Comparison of ENCODE assay signal across 14 cellular contexts in genomic region chr6:158865769-158866168, GRCh38. TPM values are rescaled to one million over a fixed set of nuclear protein-coding genes. Genes with fewer than 3 reads are reported as not detected.
DNase-seq lines count a peak whose midpoint lies in the region; ATAC-seq and TF ChIP-seq lines count a peak whose summit lies in the region.
"Had no signal": no experiment of that assay in that cellular context is flagged by ENCODE, and none has a peak within 500 bp of the region (broad histone marks: within the 10 kb centered on the region; RNA-seq: fewer than 3 reads in every experiment).

No MANE protein-coding gene starts in this region.

- H3K9ac ChIP-seq in Karpas-422 (ENCODE audit: low read length): peak overlapping the region; percentile 66

- peak overlapping the region; percentile 67 for H3K4me2 ChIP-seq in Karpas-422 (ENCODE audit: low read depth, low read length, poor library complexity, severe bottlenecking)
- H3K4me2 ChIP-seq: GM23338 had no signal

- peaks cover 46% of the 10 kb centered on the region for H3K4me1 Mint-ChIP-seq in Calu3 (ENCODE audit: low read depth, unreplicated experiment)
- H3K4me1 Mint-ChIP-seq in stimulated activated memory B cell treated with anti-CD40 and anti-IgM and Interleukin-4, amounts not matched to agents 10 μg/mL and 1 μg/mL and 100 μg/mL, for 72 hours: peaks cover 69% of the 10 kb centered on the region

- DNase-seq in Calu3: no peak
- peak; percentile 93 for DNase-seq in Karpas-422
- DNase-seq in OCI-M1 (lab: John Stamatoyannopoulos, UW): peak; percentile 63
- no peak for DNase-seq in GOT3 (lab: John Stamatoyannopoulos, UW)
- DNase-seq: EL, KG1, NCI-H1417 treated with DMSO at 0.1 percent for 48 hours, NCI-H2029, NCI-H510A had no signal

- H4K20me1 ChIP-seq in Karpas-422 (ENCODE audit: insufficient read depth, low read depth, low read length): no peaks in the 10 kb centered on the region

- peak overlapping the region; percentile 99 for H3K27ac Mint-ChIP-seq in Calu3 (ENCODE audit: unreplicated experiment)
- H3K27ac Mint-ChIP-seq in stimulated activated memory B cell treated with anti-CD40 and anti-IgM and Interleukin-4, amounts not matched to agents 10 μg/mL and 1 μg/mL and 100 μg/mL, for 72 hours: peak overlapping the region; percentile 99

- no peaks in the 10 kb centered on the region for H3K79me2 ChIP-seq in Karpas-422 (ENCODE audit: low read length)

- H3K27me3 ChIP-seq in Karpas-422 (ENCODE audit: low read length): no peaks in the 10 kb centered on the region

- H2AFZ ChIP-seq in Karpas-422 (ENCODE audit: low read length): no peak overlapping the region
- H2AFZ ChIP-seq: GM23338 had no signal

- peak overlapping the region; percentile 55 for H3K4me3 ChIP-seq in Karpas-422 (ENCODE audit: low read length)
- H3K4me3 ChIP-seq: GM23338, SK-N-MC had no signal

- peak overlapping the region; percentile 98 for H3K27ac ChIP-seq in Karpas-422 (ENCODE audit: low read length)
- H3K27ac ChIP-seq: SK-N-MC had no signal

- H3K4me1 ChIP-seq in Karpas-422 (ENCODE audit: low read length): peaks cover 76% of the 10 kb centered on the region

- H3K9me2 ChIP-seq in Karpas-422 (replicated peaks; ENCODE audit: insufficient read depth, low read length): no peaks in the 10 kb centered on the region

- H3K27me3 Mint-ChIP-seq in Calu3 (ENCODE audit: unreplicated experiment): no peaks in the 10 kb centered on the region
- H3K27me3 Mint-ChIP-seq in stimulated activated memory B cell treated with anti-CD40 and anti-IgM and Interleukin-4, amounts not matched to agents 10 μg/mL and 1 μg/mL and 100 μg/mL, for 72 hours: no peaks in the 10 kb centered on the region

- BruUV-seq in Calu3 (replicated peaks; lab: Mats Ljungman, UMichigan): no TSS peak

- no peaks in the 10 kb centered on the region for H3K9me3 ChIP-seq in Karpas-422 (ENCODE audit: low read length)

- CTCF ChIA-PET in Calu3 (lab: Charles Lee): interaction anchor here (1.3 kb wide), 1 partner anchor 33 kb away, joined by 3 read pairs; no protein-coding TSS in a partner anchor

- ATAC-seq in stimulated activated memory B cell treated with anti-CD40 and anti-IgM and Interleukin-4, amounts not matched to agents 10 μg/mL and 1 μg/mL and 100 μg/mL, for 72 hours: no peak
- ATAC-seq in HG02610 (IDR thresholded peaks at IDR 0.05; ENCODE audit: unreplicated experiment) (no peak), HG02588 (IDR thresholded peaks at IDR 0.05; ENCODE audit: unreplicated experiment) (no peak)
- ATAC-seq: GM23338 had no signal

- TF ChIP-seq CTCF in Calu3 (IDR thresholded peaks at IDR 0.05; ENCODE audit: unreplicated experiment): no peak

- intact Hi-C loops in Calu3 (cut with micrococcal nuclease; ENCODE audit: unreplicated experiment): loop anchor here (5.0 kb wide), 3 partner anchors 48 to 133 kb away; partner anchors contain the start of gene EZR

- H3K9me3 Mint-ChIP-seq in Calu3 (ENCODE audit: low read depth, unreplicated experiment): peaks cover 9% of the 10 kb centered on the region
- peaks cover 3% of the 10 kb centered on the region for H3K9me3 Mint-ChIP-seq in stimulated activated memory B cell treated with anti-CD40 and anti-IgM and Interleukin-4, amounts not matched to agents 10 μg/mL and 1 μg/mL and 100 μg/mL, for 72 hours

- H3K4me3 Mint-ChIP-seq in Calu3 (ENCODE audit: low read depth, unreplicated experiment): no peak overlapping the region
- H3K4me3 Mint-ChIP-seq in stimulated activated memory B cell treated with anti-CD40 and anti-IgM and Interleukin-4, amounts not matched to agents 10 μg/mL and 1 μg/mL and 100 μg/mL, for 72 hours: no peak overlapping the region
- H3K4me3 Mint-ChIP-seq: GM23338 had no signal

- H3K36me3 Mint-ChIP-seq in Calu3 (ENCODE audit: insufficient read depth, unreplicated experiment): peaks cover 43% of the 10 kb centered on the region
- no peaks in the 10 kb centered on the region for H3K36me3 Mint-ChIP-seq in stimulated activated memory B cell treated with anti-CD40 and anti-IgM and Interleukin-4, amounts not matched to agents 10 μg/mL and 1 μg/mL and 100 μg/mL, for 72 hours

- H3K36me3 ChIP-seq in Karpas-422 (ENCODE audit: insufficient read depth, low read length): no peaks in the 10 kb centered on the region

RNA-seq across cellular contexts. Expression of gene EZR, which starts 46.6 kb away (rescaled TPM):
- 935 and 954 TPM in 2 replicates for total RNA-seq in Calu3 (2022)
- total RNA-seq in Karpas-422 (2014; rRNA removed; shearing (Covaris generic); ENCODE audit: low replicate concordance): 88.5 and 185 TPM in 2 replicates

Comparison
In these comparisons a context has a peak if more than half of its experiments do, and no peak if none do; other contexts are left out.
1. DNase-seq: peak in Karpas-422 (single experiment) and OCI-M1 (single experiment); none in Calu3 (single experiment) and GOT3 (single experiment).